In the genomic region with DNA sequence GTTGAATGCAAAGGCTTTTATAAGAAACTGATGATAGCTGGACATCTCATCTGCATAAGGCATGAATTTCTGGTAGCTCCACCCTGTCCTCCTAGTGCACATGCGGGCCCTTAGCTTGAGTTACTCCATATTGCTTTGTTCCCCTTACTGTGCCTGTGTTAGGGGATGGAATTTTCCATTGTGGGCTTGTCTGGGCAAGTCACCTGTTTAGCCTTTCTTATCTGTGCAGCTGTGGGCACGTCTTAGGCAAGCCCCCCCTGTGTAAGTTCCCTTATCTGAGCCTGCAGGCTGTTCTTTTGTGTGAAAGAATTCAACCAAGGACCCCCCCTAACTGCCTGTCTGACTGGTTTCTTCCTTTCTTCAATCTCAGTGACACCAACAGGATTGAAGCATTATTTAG, we compare ENCODE assay signal across 1 cellular context.
TF ChIP-seq lines count a peak whose summit lies in the region.

No MANE protein-coding gene starts in this region.

TF ChIP-seq in K562, 482 proteins besides CTCF, POLR2A, EP300 and RAD21 (continued from another document and continues in another):
- TF ChIP-seq, protein P1, sequence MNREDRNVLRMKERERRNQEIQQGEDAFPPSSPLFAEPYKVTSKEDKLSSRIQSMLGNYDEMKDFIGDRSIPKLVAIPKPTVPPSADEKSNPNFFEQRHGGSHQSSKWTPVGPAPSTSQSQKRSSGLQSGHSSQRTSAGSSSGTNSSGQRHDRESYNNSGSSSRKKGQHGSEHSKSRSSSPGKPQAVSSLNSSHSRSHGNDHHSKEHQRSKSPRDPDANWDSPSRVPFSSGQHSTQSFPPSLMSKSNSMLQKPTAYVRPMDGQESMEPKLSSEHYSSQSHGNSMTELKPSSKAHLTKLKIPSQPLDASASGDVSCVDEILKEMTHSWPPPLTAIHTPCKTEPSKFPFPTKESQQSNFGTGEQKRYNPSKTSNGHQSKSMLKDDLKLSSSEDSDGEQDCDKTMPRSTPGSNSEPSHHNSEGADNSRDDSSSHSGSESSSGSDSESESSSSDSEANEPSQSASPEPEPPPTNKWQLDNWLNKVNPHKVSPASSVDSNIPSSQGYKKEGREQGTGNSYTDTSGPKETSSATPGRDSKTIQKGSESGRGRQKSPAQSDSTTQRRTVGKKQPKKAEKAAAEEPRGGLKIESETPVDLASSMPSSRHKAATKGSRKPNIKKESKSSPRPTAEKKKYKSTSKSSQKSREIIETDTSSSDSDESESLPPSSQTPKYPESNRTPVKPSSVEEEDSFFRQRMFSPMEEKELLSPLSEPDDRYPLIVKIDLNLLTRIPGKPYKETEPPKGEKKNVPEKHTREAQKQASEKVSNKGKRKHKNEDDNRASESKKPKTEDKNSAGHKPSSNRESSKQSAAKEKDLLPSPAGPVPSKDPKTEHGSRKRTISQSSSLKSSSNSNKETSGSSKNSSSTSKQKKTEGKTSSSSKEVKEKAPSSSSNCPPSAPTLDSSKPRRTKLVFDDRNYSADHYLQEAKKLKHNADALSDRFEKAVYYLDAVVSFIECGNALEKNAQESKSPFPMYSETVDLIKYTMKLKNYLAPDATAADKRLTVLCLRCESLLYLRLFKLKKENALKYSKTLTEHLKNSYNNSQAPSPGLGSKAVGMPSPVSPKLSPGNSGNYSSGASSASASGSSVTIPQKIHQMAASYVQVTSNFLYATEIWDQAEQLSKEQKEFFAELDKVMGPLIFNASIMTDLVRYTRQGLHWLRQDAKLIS (CRISPR knock-in tag; IDR thresholded peaks at IDR 0.05) = no peak
- TF ChIP-seq, protein P2, sequence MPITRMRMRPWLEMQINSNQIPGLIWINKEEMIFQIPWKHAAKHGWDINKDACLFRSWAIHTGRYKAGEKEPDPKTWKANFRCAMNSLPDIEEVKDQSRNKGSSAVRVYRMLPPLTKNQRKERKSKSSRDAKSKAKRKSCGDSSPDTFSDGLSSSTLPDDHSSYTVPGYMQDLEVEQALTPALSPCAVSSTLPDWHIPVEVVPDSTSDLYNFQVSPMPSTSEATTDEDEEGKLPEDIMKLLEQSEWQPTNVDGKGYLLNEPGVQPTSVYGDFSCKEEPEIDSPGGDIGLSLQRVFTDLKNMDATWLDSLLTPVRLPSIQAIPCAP (CRISPR knock-in tag; IDR thresholded peaks at IDR 0.05; ENCODE audit: borderline replicate concordance) = no peak
- peak; percentile 43 for TF ChIP-seq ZNF507 (tag; conservative IDR thresholded peaks at IDR 0.05)
- TF ChIP-seq, protein P3, sequence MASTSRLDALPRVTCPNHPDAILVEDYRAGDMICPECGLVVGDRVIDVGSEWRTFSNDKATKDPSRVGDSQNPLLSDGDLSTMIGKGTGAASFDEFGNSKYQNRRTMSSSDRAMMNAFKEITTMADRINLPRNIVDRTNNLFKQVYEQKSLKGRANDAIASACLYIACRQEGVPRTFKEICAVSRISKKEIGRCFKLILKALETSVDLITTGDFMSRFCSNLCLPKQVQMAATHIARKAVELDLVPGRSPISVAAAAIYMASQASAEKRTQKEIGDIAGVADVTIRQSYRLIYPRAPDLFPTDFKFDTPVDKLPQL (IDR thresholded peaks at IDR 0.05; ENCODE audit: extremely low read depth, insufficient read length) = no peak
- TF ChIP-seq NR1H2 (CRISPR knock-in tag; IDR thresholded peaks at IDR 0.05) = no peak
- TF ChIP-seq ZNF133 (CRISPR knock-in tag; IDR thresholded peaks at IDR 0.05) = peak; percentile 89; the same call in 1 of the 2 replicates
- no peak for TF ChIP-seq SMAD1 (IDR thresholded peaks at IDR 0.05; ENCODE audit: low read depth, low read length, partially characterized antibody)
- TF ChIP-seq TAF15 (IDR thresholded peaks at IDR 0.05; ENCODE audit: low read depth, low read length) = no peak
- no peak for TF ChIP-seq POLR2AphosphoS2 (IDR thresholded peaks at IDR 0.05; ENCODE audit: low read length)
- peak; percentile 99 for TF ChIP-seq ZNF583 (CRISPR knock-in tag; IDR thresholded peaks at IDR 0.05)
- TF ChIP-seq, protein P4, sequence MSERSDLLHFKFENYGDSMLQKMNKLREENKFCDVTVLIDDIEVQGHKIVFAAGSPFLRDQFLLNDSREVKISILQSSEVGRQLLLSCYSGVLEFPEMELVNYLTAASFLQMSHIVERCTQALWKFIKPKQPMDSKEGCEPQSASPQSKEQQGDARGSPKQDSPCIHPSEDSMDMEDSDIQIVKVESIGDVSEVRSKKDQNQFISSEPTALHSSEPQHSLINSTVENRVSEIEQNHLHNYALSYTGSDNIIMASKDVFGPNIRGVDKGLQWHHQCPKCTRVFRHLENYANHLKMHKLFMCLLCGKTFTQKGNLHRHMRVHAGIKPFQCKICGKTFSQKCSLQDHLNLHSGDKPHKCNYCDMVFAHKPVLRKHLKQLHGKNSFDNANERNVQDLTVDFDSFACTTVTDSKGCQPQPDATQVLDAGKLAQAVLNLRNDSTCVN (CRISPR knock-in tag; IDR thresholded peaks at IDR 0.05) = no peak
- TF ChIP-seq ZC3H8 (IDR thresholded peaks at IDR 0.05) = no peak
- TF ChIP-seq CTBP1 (IDR thresholded peaks at IDR 0.05; ENCODE audit: borderline replicate concordance) = peak; percentile 59
- no peak for TF ChIP-seq SAP30 (IDR thresholded peaks at IDR 0.05; ENCODE audit: borderline replicate concordance, insufficient read depth, low read depth, low read length, poor library complexity, severe bottlenecking)
- TF ChIP-seq ZBTB17 (CRISPR knock-in tag; IDR thresholded peaks at IDR 0.05) = peak; percentile 97
- TF ChIP-seq YBX1 (IDR thresholded peaks at IDR 0.05) = no peak
- TF ChIP-seq NEUROD1 (IDR thresholded peaks at IDR 0.05; ENCODE audit: borderline replicate concordance, low read depth, low read length, partially characterized antibody) = peak; percentile 63
- TF ChIP-seq ZNF354B (CRISPR knock-in tag; IDR thresholded peaks at IDR 0.05) = peak; percentile 95
- TF ChIP-seq BMI1 (IDR thresholded peaks at IDR 0.05; ENCODE audit: low read length) = no peak
- TF ChIP-seq ZNF764 (CRISPR knock-in tag; IDR thresholded peaks at IDR 0.05; ENCODE audit: low read depth) = no peak
- TF ChIP-seq SRSF7 (optimal IDR thresholded peaks at IDR 0.05; ENCODE audit: low read depth, low read length) = no peak
- no peak for TF ChIP-seq TBP (optimal IDR thresholded peaks at IDR 0.05; ENCODE audit: low read depth, low read length)
- no peak for TF ChIP-seq GABPB2 (CRISPR knock-in tag; conservative IDR thresholded peaks at IDR 0.05)
- TF ChIP-seq ZNF766 (CRISPR knock-in tag; conservative IDR thresholded peaks at IDR 0.05) = peak; percentile 96
- TF ChIP-seq ZNF124 (CRISPR knock-in tag; IDR thresholded peaks at IDR 0.05) = no peak
- TF ChIP-seq NFIX (CRISPR knock-in tag; IDR thresholded peaks at IDR 0.05; ENCODE audit: low read depth) = peak; percentile 32; the same call in 1 of the 2 replicates
- TF ChIP-seq MEF2D (tag; conservative IDR thresholded peaks at IDR 0.05; ENCODE audit: low read depth) = peak; percentile 96
- TF ChIP-seq ZNF143 (CRISPR knock-in tag; IDR thresholded peaks at IDR 0.05) = no peak
- TF ChIP-seq MYNN (IDR thresholded peaks at IDR 0.05) = peak; percentile 65; the same call in 1 of the 2 replicates
- TF ChIP-seq MYNN (CRISPR knock-in tag; IDR thresholded peaks at IDR 0.05) = no peak
- no peak for TF ChIP-seq FOXA1 (IDR thresholded peaks at IDR 0.05; ENCODE audit: borderline replicate concordance)
- TF ChIP-seq HSF4 (CRISPR knock-in tag; IDR thresholded peaks at IDR 0.05; ENCODE audit: borderline replicate concordance) = peak; percentile 98
- TF ChIP-seq BRD4 (IDR thresholded peaks at IDR 0.05) = no peak
- TF ChIP-seq, protein P5, sequence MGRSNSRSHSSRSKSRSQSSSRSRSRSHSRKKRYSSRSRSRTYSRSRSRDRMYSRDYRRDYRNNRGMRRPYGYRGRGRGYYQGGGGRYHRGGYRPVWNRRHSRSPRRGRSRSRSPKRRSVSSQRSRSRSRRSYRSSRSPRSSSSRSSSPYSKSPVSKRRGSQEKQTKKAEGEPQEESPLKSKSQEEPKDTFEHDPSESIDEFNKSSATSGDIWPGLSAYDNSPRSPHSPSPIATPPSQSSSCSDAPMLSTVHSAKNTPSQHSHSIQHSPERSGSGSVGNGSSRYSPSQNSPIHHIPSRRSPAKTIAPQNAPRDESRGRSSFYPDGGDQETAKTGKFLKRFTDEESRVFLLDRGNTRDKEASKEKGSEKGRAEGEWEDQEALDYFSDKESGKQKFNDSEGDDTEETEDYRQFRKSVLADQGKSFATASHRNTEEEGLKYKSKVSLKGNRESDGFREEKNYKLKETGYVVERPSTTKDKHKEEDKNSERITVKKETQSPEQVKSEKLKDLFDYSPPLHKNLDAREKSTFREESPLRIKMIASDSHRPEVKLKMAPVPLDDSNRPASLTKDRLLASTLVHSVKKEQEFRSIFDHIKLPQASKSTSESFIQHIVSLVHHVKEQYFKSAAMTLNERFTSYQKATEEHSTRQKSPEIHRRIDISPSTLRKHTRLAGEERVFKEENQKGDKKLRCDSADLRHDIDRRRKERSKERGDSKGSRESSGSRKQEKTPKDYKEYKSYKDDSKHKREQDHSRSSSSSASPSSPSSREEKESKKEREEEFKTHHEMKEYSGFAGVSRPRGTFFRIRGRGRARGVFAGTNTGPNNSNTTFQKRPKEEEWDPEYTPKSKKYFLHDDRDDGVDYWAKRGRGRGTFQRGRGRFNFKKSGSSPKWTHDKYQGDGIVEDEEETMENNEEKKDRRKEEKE (IDR thresholded peaks at IDR 0.05; ENCODE audit: borderline replicate concordance in 1 of 2, control insufficient read depth in 1 of 2, low read depth in 2 of 2, low read length in 1 of 2) = no peak
- TF ChIP-seq TAF9B (IDR thresholded peaks at IDR 0.05; ENCODE audit: partially characterized antibody) = no peak
- TF ChIP-seq SRSF1 (IDR thresholded peaks at IDR 0.05; ENCODE audit: low read depth, low read length) = no peak
- peak; percentile 98 for TF ChIP-seq SOX6 (IDR thresholded peaks at IDR 0.05)
- TF ChIP-seq, protein P6, sequence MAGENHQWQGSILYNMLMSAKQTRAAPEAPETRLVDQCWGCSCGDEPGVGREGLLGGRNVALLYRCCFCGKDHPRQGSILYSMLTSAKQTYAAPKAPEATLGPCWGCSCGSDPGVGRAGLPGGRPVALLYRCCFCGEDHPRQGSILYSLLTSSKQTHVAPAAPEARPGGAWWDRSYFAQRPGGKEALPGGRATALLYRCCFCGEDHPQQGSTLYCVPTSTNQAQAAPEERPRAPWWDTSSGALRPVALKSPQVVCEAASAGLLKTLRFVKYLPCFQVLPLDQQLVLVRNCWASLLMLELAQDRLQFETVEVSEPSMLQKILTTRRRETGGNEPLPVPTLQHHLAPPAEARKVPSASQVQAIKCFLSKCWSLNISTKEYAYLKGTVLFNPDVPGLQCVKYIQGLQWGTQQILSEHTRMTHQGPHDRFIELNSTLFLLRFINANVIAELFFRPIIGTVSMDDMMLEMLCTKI (IDR thresholded peaks at IDR 0.05; ENCODE audit: partially characterized antibody) = no peak
- no peak for TF ChIP-seq MCM2 (IDR thresholded peaks at IDR 0.05; ENCODE audit: low read depth)
- no peak for TF ChIP-seq ZNF146 (CRISPR knock-in tag; IDR thresholded peaks at IDR 0.05; ENCODE audit: unreplicated experiment)
- no peak for TF ChIP-seq NR3C1 (CRISPR knock-in tag; IDR thresholded peaks at IDR 0.05)
- peak; percentile 82 for TF ChIP-seq ZFP36 (IDR thresholded peaks at IDR 0.05; ENCODE audit: low read depth, low read length, partially characterized antibody)
- TF ChIP-seq, protein P7, sequence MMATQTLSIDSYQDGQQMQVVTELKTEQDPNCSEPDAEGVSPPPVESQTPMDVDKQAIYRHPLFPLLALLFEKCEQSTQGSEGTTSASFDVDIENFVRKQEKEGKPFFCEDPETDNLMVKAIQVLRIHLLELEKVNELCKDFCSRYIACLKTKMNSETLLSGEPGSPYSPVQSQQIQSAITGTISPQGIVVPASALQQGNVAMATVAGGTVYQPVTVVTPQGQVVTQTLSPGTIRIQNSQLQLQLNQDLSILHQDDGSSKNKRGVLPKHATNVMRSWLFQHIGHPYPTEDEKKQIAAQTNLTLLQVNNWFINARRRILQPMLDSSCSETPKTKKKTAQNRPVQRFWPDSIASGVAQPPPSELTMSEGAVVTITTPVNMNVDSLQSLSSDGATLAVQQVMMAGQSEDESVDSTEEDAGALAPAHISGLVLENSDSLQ (IDR thresholded peaks at IDR 0.05) = peak; percentile 19; the same call in 1 of the 2 replicates
- no peak for TF ChIP-seq ZSCAN29 (IDR thresholded peaks at IDR 0.05)
- no peak for TF ChIP-seq ZNF282 (CRISPR knock-in tag; IDR thresholded peaks at IDR 0.05)
- no peak for TF ChIP-seq LCOR (CRISPR knock-in tag; IDR thresholded peaks at IDR 0.05)
- peak; percentile 95 for TF ChIP-seq CBFA2T2 (conservative IDR thresholded peaks at IDR 0.05)
- TF ChIP-seq BHLHE40 (IDR thresholded peaks at IDR 0.05; ENCODE audit: low read length) = peak; percentile 74
- TF ChIP-seq, protein P8, sequence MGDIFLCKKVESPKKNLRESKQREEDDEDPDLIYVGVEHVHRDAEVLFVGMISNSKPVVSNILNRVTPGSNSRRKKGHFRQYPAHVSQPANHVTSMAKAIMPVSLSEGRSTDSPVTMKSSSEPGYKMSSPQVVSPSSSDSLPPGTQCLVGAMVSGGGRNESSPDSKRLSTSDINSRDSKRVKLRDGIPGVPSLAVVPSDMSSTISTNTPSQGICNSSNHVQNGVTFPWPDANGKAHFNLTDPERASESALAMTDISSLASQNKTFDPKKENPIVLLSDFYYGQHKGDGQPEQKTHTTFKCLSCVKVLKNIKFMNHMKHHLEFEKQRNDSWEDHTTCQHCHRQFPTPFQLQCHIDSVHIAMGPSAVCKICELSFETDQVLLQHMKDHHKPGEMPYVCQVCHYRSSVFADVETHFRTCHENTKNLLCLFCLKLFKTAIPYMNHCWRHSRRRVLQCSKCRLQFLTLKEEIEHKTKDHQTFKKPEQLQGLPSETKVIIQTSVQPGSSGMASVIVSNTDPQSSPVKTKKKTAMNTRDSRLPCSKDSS (IDR thresholded peaks at IDR 0.05; ENCODE audit: low read depth, partially characterized antibody) = no peak
- TF ChIP-seq RNF2 (IDR thresholded peaks at IDR 0.05) = peak; percentile 70; the same call in 1 of the 2 replicates
- TF ChIP-seq NBN (IDR thresholded peaks at IDR 0.05; ENCODE audit: low read depth) = peak; percentile 79; the same call in 1 of the 2 replicates
- peak; percentile 96 for TF ChIP-seq ZNF76 (CRISPR knock-in tag; IDR thresholded peaks at IDR 0.05; ENCODE audit: borderline replicate concordance)
- TF ChIP-seq DACH1 (IDR thresholded peaks at IDR 0.05; ENCODE audit: partially characterized antibody) = no peak
- TF ChIP-seq NELFE (IDR thresholded peaks at IDR 0.05; ENCODE audit: insufficient read depth, insufficient read length) = no peak
- TF ChIP-seq MAFG (tag; conservative IDR thresholded peaks at IDR 0.05) = no peak
- TF ChIP-seq KDM2B (CRISPR knock-in tag; IDR thresholded peaks at IDR 0.05) = peak; percentile 98
- TF ChIP-seq, protein P9, sequence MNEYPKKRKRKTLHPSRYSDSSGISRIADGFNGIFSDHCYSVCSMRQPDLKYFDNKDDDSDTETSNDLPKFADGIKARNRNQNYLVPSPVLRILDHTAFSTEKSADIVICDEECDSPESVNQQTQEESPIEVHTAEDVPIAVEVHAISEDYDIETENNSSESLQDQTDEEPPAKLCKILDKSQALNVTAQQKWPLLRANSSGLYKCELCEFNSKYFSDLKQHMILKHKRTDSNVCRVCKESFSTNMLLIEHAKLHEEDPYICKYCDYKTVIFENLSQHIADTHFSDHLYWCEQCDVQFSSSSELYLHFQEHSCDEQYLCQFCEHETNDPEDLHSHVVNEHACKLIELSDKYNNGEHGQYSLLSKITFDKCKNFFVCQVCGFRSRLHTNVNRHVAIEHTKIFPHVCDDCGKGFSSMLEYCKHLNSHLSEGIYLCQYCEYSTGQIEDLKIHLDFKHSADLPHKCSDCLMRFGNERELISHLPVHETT (CRISPR knock-in tag; conservative IDR thresholded peaks at IDR 0.05 in 1 of 2, IDR thresholded peaks at IDR 0.05 in 1 of 2) = peak in 1 of 2 experiments; percentile 73; a peak in 1 of 4 replicates
- peak; percentile 46 to 75; a peak in 2 of 4 replicates for TF ChIP-seq ARNT (IDR thresholded peaks at IDR 0.05)
- TF ChIP-seq SETDB1 (IDR thresholded peaks at IDR 0.05; ENCODE audit: low read length) = no peak
- TF ChIP-seq JUNB (CRISPR knock-in tag; conservative IDR thresholded peaks at IDR 0.05) = peak; percentile 72
